ENCODE assay signal across 1 cellular context in the genomic region with DNA sequence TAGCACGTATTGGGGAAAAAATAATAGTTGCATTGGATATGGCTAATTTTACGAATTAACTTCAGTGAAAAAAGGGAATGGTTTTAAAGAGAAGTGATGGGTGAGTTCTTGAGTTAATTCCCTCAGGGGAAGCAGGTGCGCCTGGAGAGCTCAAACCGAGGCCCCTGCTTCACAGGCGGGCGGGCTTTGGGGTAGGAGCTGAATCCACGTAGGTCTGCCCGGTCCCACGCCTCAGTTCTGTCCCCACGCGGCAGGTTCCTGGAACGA.
TF ChIP-seq lines count a peak whose summit lies in the region.

No MANE protein-coding gene starts in this region.

TF ChIP-seq in K562, 482 proteins besides CTCF, POLR2A, EP300 and RAD21 (continued from another document):
- TF ChIP-seq, protein P1, sequence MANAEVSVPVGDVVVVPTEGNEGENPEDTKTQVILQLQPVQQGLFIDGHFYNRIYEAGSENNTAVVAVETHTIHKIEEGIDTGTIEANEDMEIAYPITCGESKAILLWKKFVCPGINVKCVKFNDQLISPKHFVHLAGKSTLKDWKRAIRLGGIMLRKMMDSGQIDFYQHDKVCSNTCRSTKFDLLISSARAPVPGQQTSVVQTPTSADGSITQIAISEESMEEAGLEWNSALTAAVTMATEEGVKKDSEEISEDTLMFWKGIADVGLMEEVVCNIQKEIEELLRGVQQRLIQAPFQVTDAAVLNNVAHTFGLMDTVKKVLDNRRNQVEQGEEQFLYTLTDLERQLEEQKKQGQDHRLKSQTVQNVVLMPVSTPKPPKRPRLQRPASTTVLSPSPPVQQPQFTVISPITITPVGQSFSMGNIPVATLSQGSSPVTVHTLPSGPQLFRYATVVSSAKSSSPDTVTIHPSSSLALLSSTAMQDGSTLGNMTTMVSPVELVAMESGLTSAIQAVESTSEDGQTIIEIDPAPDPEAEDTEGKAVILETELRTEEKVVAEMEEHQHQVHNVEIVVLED (CRISPR knock-in tag; IDR thresholded peaks at IDR 0.05): no peak
